24 cellular contexts compared by ENCODE assay signal in the genomic region with DNA sequence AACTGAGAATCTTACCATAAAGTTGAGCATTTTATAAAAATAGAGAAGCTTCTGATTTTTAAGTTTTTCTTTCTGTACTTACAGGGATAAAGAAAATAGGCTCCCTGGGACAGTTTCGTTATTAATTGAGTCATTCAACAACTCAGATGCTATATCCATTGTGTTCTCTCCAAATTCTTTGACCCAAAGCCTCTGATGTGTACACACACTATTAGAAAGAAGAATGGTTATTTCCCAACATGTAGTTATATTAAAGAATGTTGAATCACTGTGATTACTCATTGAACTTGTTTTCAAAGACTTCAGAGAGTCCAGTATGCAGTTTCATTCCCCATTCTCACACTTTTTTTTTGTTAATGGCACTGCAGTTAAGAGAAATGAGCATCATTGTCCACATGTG.
DNase-seq lines count a peak whose midpoint lies in the region; ATAC-seq, FAIRE-seq and TF ChIP-seq lines count a peak whose summit lies in the region.
"Had no signal": no experiment of that assay in that cellular context is flagged by ENCODE, and none has a peak within 500 bp of the region (broad histone marks: within the 10 kb centered on the region; RNA-seq: fewer than 3 reads in every experiment).

No MANE protein-coding gene starts in this region.

- in situ Hi-C loops in astrocyte of the spinal cord (cut with HindIII; ENCODE audit: low sequenced_read_pairs) = no loop called here

- peak; percentile 48 for ATAC-seq in foreskin keratinocyte
- no peak for ATAC-seq in GM18861 (IDR thresholded peaks at IDR 0.05; ENCODE audit: unreplicated experiment)
- ATAC-seq: CD8-positive, alpha-beta T cell; GM12878; lower lobe of right lung; psoas muscle; stimulated activated naive B cell treated with anti-CD40 and anti-IgM and Interleukin-4, amounts not matched to agents 10 μg/mL and 1 μg/mL and 100 μg/mL, for 72 hours had no signal

- no peak overlapping the region for H3K4me3 ChIP-seq in astrocyte of the spinal cord (ENCODE audit: low read depth, low read length)
- H3K4me3 ChIP-seq in skeletal muscle satellite cell (ENCODE audit: low read length) = no peak overlapping the region
- H3K4me3 ChIP-seq: GM12878, lower lobe of right lung, PC-9, psoas muscle, smooth muscle cell, uterus had no signal

- H3K4me1 ChIP-seq in foreskin keratinocyte (no peaks in the 10 kb centered on the region), skeletal muscle satellite cell (ENCODE audit: control insufficient read depth, insufficient read depth, low read length) (peaks cover 17% of the 10 kb centered on the region)
- H3K4me1 ChIP-seq: lower lobe of right lung, psoas muscle, uterus had no signal

- peak; percentile 88 for DNase-seq in LHCN-M2 (ENCODE audit: low read depth)
- DNase-seq in astrocyte of the spinal cord (ENCODE audit: low read depth, low spot score) = peak; percentile 55
- peak; percentile 18 to 64 for DNase-seq in foreskin keratinocyte
- no peak for DNase-seq in head of caudate nucleus
- no peak for DNase-seq in D721Med (ENCODE audit: insufficient read length, low spot score)
- DNase-seq: activated CD4-positive, alpha-beta T cell treated with anti-CD3 and anti-CD28 coated beads, Interleukin-2, amount 10 ng/mL, durations not matched to agents 7 days and 5 days; CD8-positive, alpha-beta T cell; cortex of kidney; DMS79; immature natural killer cell; Karpas-422; lower lobe of right lung; NCI-H1092 treated with DMSO at 0.1 percent for 48 hours; NCI-H1930; NCI-H446; psoas muscle; stimulated activated naive B cell treated with anti-CD40 and anti-IgM and Interleukin-4, amounts not matched to agents 10 μg/mL and 1 μg/mL and 100 μg/mL, for 72 hours; uterus; WERI-Rb-1 had no signal

- H3K36me3 ChIP-seq in skeletal muscle satellite cell (ENCODE audit: insufficient read depth, low read length) = no peaks in the 10 kb centered on the region
- H3K36me3 ChIP-seq: lower lobe of right lung, uterus, WERI-Rb-1 had no signal

- peak overlapping the region; percentile 23 for H3K9ac ChIP-seq in skeletal muscle satellite cell (ENCODE audit: low read depth, low read length)

- TF ChIP-seq CTCF in astrocyte of the spinal cord (IDR thresholded peaks at IDR 0.05; ENCODE audit: low read depth, low read length) (no peak), foreskin keratinocyte (conservative IDR thresholded peaks at IDR 0.05) (no peak), D721Med (IDR thresholded peaks at IDR 0.05; ENCODE audit: insufficient read depth, missing control alignments) (no peak)

- H3K27me3 ChIP-seq in foreskin keratinocyte = no peaks in the 10 kb centered on the region
- no peaks in the 10 kb centered on the region for H3K27me3 ChIP-seq in skeletal muscle satellite cell (ENCODE audit: control insufficient read depth, insufficient read depth, low read length)
- H3K27me3 ChIP-seq: uterus had no signal

- peak overlapping the region; percentile 31 for H3K4me2 ChIP-seq in skeletal muscle satellite cell (ENCODE audit: low read length)
- H3K4me2 ChIP-seq: PC-9, smooth muscle cell had no signal

- no peak for FAIRE-seq in D721Med (lab: Jason Lieb, UNC)
- FAIRE-seq: GM12878 had no signal

- H3K27ac ChIP-seq in foreskin keratinocyte = no peak overlapping the region
- H3K27ac ChIP-seq: lower lobe of right lung, PC-9, psoas muscle, uterus, WERI-Rb-1 had no signal

- intact Hi-C loops in head of caudate nucleus (cut with DNase I) = no loop called here

- no peaks in the 10 kb centered on the region for H3K9me3 ChIP-seq in skeletal muscle satellite cell (replicated peaks; ENCODE audit: low read length)
- H3K9me3 ChIP-seq: lower lobe of right lung, psoas muscle, uterus had no signal

Comparison
In these comparisons a context has a peak if more than half of its experiments do, and no peak if none do; other contexts are left out.
1. DNase-seq: peak in LHCN-M2 (single experiment), astrocyte of the spinal cord (single experiment) and foreskin keratinocyte (2 of 2); none in head of caudate nucleus (0 of 42) and D721Med (single experiment).